8 cellular contexts compared by ENCODE assay signal in the genomic region with DNA sequence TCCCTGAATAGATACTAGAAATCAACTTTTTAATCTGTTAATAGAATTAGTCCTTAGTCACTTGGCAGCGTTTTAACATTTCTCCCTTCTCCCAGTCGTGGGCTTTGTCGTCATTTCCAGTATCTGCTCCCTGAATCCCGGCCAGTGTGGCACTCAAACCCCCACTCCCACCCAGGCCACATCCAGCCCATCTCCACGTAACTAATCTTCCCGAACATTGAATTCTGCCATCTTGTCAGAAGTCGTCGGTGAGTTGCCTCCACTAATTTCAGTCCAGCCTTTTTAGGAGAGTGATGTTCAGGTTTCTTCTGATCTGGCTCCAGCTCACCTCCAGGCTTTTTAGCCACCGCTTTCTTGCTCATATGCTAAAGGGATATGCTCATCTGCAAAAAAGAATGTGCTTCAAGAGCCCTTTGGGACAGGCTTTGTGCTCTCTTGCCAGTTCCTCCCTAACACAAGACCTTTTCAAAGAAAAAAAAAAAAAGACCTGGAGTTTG. TPM values are rescaled to one million over a fixed set of nuclear protein-coding genes. Genes with fewer than 3 reads are reported as not detected.
DNase-seq lines count a peak whose midpoint lies in the region; ATAC-seq, FAIRE-seq and TF ChIP-seq lines count a peak whose summit lies in the region.

No MANE protein-coding gene starts in this region.

- no peaks in the 10 kb centered on the region for H3K27me3 Mint-ChIP-seq in naive B cell

- DNase-seq in dorsolateral prefrontal cortex, result no peak
- DNase-seq in naive B cell, result no peak
- no peak for DNase-seq in urothelium cell line (ENCODE audit: low spot score)

- peaks cover 40% of the 10 kb centered on the region for H4K20me1 ChIP-seq in OCI-LY3 (ENCODE audit: insufficient read depth, low read length)

- H3K4me3 Mint-ChIP-seq in naive B cell, result peak overlapping the region; percentile 79 to 96 (median 92)

- peak overlapping the region in 5 of 6 donors; percentile 84 to 99 (median 93) for H3K27ac Mint-ChIP-seq in naive B cell

- peak overlapping the region; percentile 94 for H3K4me3 ChIP-seq in GM12875 (ENCODE audit: low read depth, low read length)
- peak overlapping the region; percentile 93 for H3K4me3 ChIP-seq in OCI-LY3 (ENCODE audit: low read length)
- H3K4me3 ChIP-seq in dorsolateral prefrontal cortex, result peak overlapping the region; percentile 66 to 100 (median 92)

- H3K9ac ChIP-seq in OCI-LY3 (ENCODE audit: low read length), result peak overlapping the region; percentile 91

- H3K36me3 Mint-ChIP-seq in naive B cell, result peaks cover 4 to 8% of the 10 kb centered on the region in 2 donors

- no peak overlapping the region for H2AFZ ChIP-seq in OCI-LY3 (ENCODE audit: low read depth, low read length)

- H3K36me3 ChIP-seq in OCI-LY3 (replicated peaks; ENCODE audit: low read depth, low read length), result peaks cover 23% of the 10 kb centered on the region

- ATAC-seq in naive B cell (ENCODE audit: low read depth in 2 of 2) (no peak), HG03521 (IDR thresholded peaks at IDR 0.05; ENCODE audit: unreplicated experiment) (no peak), HG02610 (IDR thresholded peaks at IDR 0.05; ENCODE audit: unreplicated experiment) (no peak), GM19351 (IDR thresholded peaks at IDR 0.05; ENCODE audit: unreplicated experiment) (no peak)

- H3K9me3 ChIP-seq in OCI-LY3 (ENCODE audit: insufficient read depth, low read length), result no peaks in the 10 kb centered on the region

- no peak for FAIRE-seq in urothelium cell line (lab: Jason Lieb, UNC)

- H3K4me1 Mint-ChIP-seq in naive B cell, result peaks cover 43 to 45% (median 44%) of the 10 kb centered on the region in 3 donors

- H3K27me3 ChIP-seq in OCI-LY3 (ENCODE audit: low read depth, low read length), result no peaks in the 10 kb centered on the region
- no peaks in the 10 kb centered on the region for H3K27me3 ChIP-seq in dorsolateral prefrontal cortex

- peak overlapping the region; percentile 62 for H3K27ac ChIP-seq in OCI-LY3 (ENCODE audit: low read length)
- peak overlapping the region; percentile 83 to 99 (median 97) for H3K27ac ChIP-seq in dorsolateral prefrontal cortex

- intact Hi-C loops in dorsolateral prefrontal cortex (cut with DNase I), result loop anchor here (5.0 to 10.0 kb wide), 2 partner anchors 150 to 458 kb away; a partner anchor contains a TSS

- H3K4me1 ChIP-seq in OCI-LY3 (ENCODE audit: low read length), result peaks cover 34% of the 10 kb centered on the region

- H3K79me2 ChIP-seq in OCI-LY3 (ENCODE audit: low read length), result peaks cover 61% of the 10 kb centered on the region

- no peaks in the 10 kb centered on the region for H3K9me3 Mint-ChIP-seq in naive B cell

- H3K4me2 ChIP-seq in OCI-LY3 (ENCODE audit: low read length), result peak overlapping the region; percentile 89

- TF ChIP-seq CTCF in GM12875 (IDR thresholded peaks at IDR 0.05; ENCODE audit: borderline replicate concordance, insufficient read depth, low read depth, low read length), result no peak
- TF ChIP-seq CTCF in OCI-LY3 (IDR thresholded peaks at IDR 0.05; ENCODE audit: low read depth, low read length), result no peak
- TF ChIP-seq CTCF in dorsolateral prefrontal cortex (IDR thresholded peaks at IDR 0.05 in 54 of 56, conservative IDR thresholded peaks at IDR 0.05 in 2 of 56; ENCODE audit: low read depth in 1 of 56, partially characterized antibody in 56 of 56), result no peak

RNA-seq across cellular contexts. Expression of a gene that starts 1.3 kb away (rescaled TPM):
- total RNA-seq in dorsolateral prefrontal cortex, result 100 to 1,000 TPM in 101 of 120 experiments, 10 to 100 TPM in 19; 53.1 to 690 (median 173) TPM
- 10 to 100 TPM; 38.0 to 67.3 (median 51.7) TPM for polyA plus RNA-seq in naive B cell (ENCODE audit: low read depth in 6 of 6)

RNA-seq across cellular contexts. Expression of a gene that starts 51.0 kb away (rescaled TPM):
- 10 to 100 TPM in 112 of 120 experiments, 1 to 10 TPM in 8; 6.0 to 34.8 (median 15.9) TPM for total RNA-seq in dorsolateral prefrontal cortex
- 1 to 10 TPM; 3.9 to 9.6 (median 5.5) TPM for polyA plus RNA-seq in naive B cell (ENCODE audit: low read depth in 6 of 6)
